Comparison of ENCODE assay signal across 10 cellular contexts in genomic region chr12:121129705-121130147, GRCh38. TPM values are rescaled to one million over a fixed set of nuclear protein-coding genes. Genes with fewer than 3 reads are reported as not detected.
A peak's percentile ranks its signal among the peaks of the same experiment; 100 is the strongest.
DNase-seq lines count a peak whose midpoint lies in the region; ATAC-seq and TF ChIP-seq lines count a peak whose summit lies in the region.
"Had no signal": no experiment of that assay in that cellular context is flagged by ENCODE, and none has a peak within 500 bp of the region (broad histone marks: within the 10 kb centered on the region; RNA-seq: fewer than 3 reads in every experiment).

No MANE protein-coding gene starts in this region.

- peaks cover 4% of the 10 kb centered on the region for H3K9me3 Mint-ChIP-seq in activated naive CD4-positive, alpha-beta T cell treated with anti-CD3 and anti-CD28 coated beads, Interleukin-2, amount 50 U/mL, for 24 hours
- peaks cover 8 to 9% of the 10 kb centered on the region in 2 donors for H3K9me3 Mint-ChIP-seq in activated naive CD4-positive, alpha-beta T cell treated with anti-CD3 and anti-CD28 coated beads, Interleukin-2, amount 50 U/mL, for 72 hours

- H3K27me3 Mint-ChIP-seq in activated naive CD4-positive, alpha-beta T cell treated with anti-CD3 and anti-CD28 coated beads, Interleukin-2, amount 50 U/mL, for 24 hours: no peaks in the 10 kb centered on the region

- DNase-seq in activated naive CD4-positive, alpha-beta T cell treated with anti-CD3 and anti-CD28 coated beads, Interleukin-2, amount 50 U/mL, for 16 hours: no peak
- DNase-seq in activated naive CD4-positive, alpha-beta T cell treated with anti-CD3 and anti-CD28 coated beads, Interleukin-2, amount 50 U/mL, for 72 hours (ENCODE audit: low spot score in 2 of 2): no peak
- DNase-seq in lower lobe of right lung (no peak), tibial nerve (ENCODE audit: low spot score in 2 of 2) (no peak), dermis blood vessel endothelial cell (no peak), HPDE6-E6E7 (ENCODE audit: extremely low spot score) (no peak), glomerular visceral epithelial cell (ENCODE audit: extremely low spot score) (no peak)
- DNase-seq: BE2C, NCI-H226 had no signal

- H3K27ac ChIP-seq in lower lobe of right lung: peak overlapping the region; percentile 76
- H3K27ac ChIP-seq in tibial nerve: peak overlapping the region; percentile 70 to 93 (median 86)

- TF ChIP-seq EP300 in tibial nerve (IDR thresholded peaks at IDR 0.05): no peak

- TF ChIP-seq CTCF in lower lobe of right lung (IDR thresholded peaks at IDR 0.05) (no peak), tibial nerve (IDR thresholded peaks at IDR 0.05) (no peak)

- intact Hi-C loops in lower lobe of right lung (cut with DNase I): no loop called here

- no peak for ATAC-seq in activated naive CD4-positive, alpha-beta T cell treated with anti-CD3 and anti-CD28 coated beads, Interleukin-2, amount 50 U/mL, for 72 hours
- ATAC-seq in lower lobe of right lung: no peak

- no peak for TF ChIP-seq POLR2A in tibial nerve (IDR thresholded peaks at IDR 0.05)

- WGBS in tibial nerve, 2 donors: 87 to 97% methylated on average over 4 of the region's 4 CpGs

- peak overlapping the region; percentile 29 for H3K4me3 ChIP-seq in lower lobe of right lung
- peak overlapping the region in 2 of 4 donors; percentile 21 for H3K4me3 ChIP-seq in tibial nerve

- H3K4me1 ChIP-seq in lower lobe of right lung (peaks cover 56% of the 10 kb centered on the region), tibial nerve (peaks cover 0 to 61% (median 25%) of the 10 kb centered on the region in 4 donors)

- peaks cover 86% of the 10 kb centered on the region for H3K4me1 Mint-ChIP-seq in activated naive CD4-positive, alpha-beta T cell treated with anti-CD3 and anti-CD28 coated beads, Interleukin-2, amount 50 U/mL, for 24 hours

- peak overlapping the region; percentile 99 for H3K27ac Mint-ChIP-seq in activated naive CD4-positive, alpha-beta T cell treated with anti-CD3 and anti-CD28 coated beads, Interleukin-2, amount 50 U/mL, for 24 hours
- H3K27ac Mint-ChIP-seq in activated naive CD4-positive, alpha-beta T cell treated with anti-CD3 and anti-CD28 coated beads, Interleukin-2, amount 50 U/mL, for 72 hours: peak overlapping the region; percentile 91 to 92

- H3K4me3 Mint-ChIP-seq in activated naive CD4-positive, alpha-beta T cell treated with anti-CD3 and anti-CD28 coated beads, Interleukin-2, amount 50 U/mL, for 24 hours: peak overlapping the region; percentile 89

- no peaks in the 10 kb centered on the region for H3K27me3 ChIP-seq in lower lobe of right lung (ENCODE audit: low read depth)
- no peaks in the 10 kb centered on the region for H3K27me3 ChIP-seq in tibial nerve
- H3K27me3 ChIP-seq: BE2C had no signal

- no peaks in the 10 kb centered on the region for H3K9me3 ChIP-seq in lower lobe of right lung
- no peaks in the 10 kb centered on the region for H3K9me3 ChIP-seq in tibial nerve
- H3K9me3 ChIP-seq: BE2C had no signal

- H3K36me3 Mint-ChIP-seq in activated naive CD4-positive, alpha-beta T cell treated with anti-CD3 and anti-CD28 coated beads, Interleukin-2, amount 50 U/mL, for 24 hours: no peaks in the 10 kb centered on the region
- H3K36me3 Mint-ChIP-seq in activated naive CD4-positive, alpha-beta T cell treated with anti-CD3 and anti-CD28 coated beads, Interleukin-2, amount 50 U/mL, for 72 hours: peaks cover 4 to 12% of the 10 kb centered on the region in 2 donors

- H3K36me3 ChIP-seq in lower lobe of right lung (no peaks in the 10 kb centered on the region), tibial nerve (no peaks in the 10 kb centered on the region)
- H3K36me3 ChIP-seq: BE2C had no signal

RNA-seq across cellular contexts. Expression of gene P2RX7, which starts 3.0 kb away (rescaled TPM):
- 1 to 10 TPM; 1.2 to 7.3 TPM for total RNA-seq in activated naive CD4-positive, alpha-beta T cell treated with anti-CD3 and anti-CD28 coated beads, Interleukin-2, amount 50 U/mL, for 72 hours
- total RNA-seq in lower lobe of right lung: 20.5 TPM
- 10 to 100 TPM in 2 of 4 donors, 1 to 10 TPM in 2; 5.2 to 13.8 (median 9.5) TPM for total RNA-seq in tibial nerve
- total RNA-seq in dermis blood vessel endothelial cell: 8.8 and 10.2 TPM in 2 replicates
